In the genomic region with DNA sequence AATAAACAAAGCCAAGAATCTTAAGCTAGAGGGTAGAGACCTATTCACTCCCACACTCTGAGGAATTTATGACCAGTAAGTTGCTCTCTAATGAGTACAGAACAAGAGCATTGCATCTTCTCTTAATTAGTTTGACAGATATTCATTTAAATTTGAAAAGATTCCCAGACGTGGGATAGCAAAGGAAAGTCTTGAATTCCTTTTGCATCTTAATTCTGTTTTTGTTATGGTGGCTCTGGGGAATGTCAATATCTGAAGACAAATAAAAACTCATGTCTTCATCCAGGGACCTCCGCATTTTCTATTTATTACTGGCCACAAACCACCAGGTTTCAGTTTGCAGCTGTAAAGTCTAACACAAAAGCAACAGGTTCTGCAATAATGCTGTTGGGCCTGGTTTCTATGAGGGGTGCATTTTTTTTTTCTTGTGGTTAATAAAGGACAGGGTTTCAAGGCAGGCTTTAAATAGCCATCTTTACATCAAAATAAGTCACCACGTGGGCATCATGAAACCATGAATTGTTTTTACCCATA, we compare ENCODE assay signal across 9 cellular contexts.
DNase-seq lines count a peak whose midpoint lies in the region; ATAC-seq and TF ChIP-seq lines count a peak whose summit lies in the region.
"Had no signal": no experiment of that assay in that cellular context is flagged by ENCODE, and none has a peak within 500 bp of the region (broad histone marks: within the 10 kb centered on the region; RNA-seq: fewer than 3 reads in every experiment).

No MANE protein-coding gene starts in this region.

- WGBS in hepatocyte (ENCODE audit: low lambda C conversion rate, missing lambda C conversion rate): 35% methylated on average over 3 of the region's 3 CpGs

- H3K9me3 Mint-ChIP-seq in activated naive CD8-positive, alpha-beta T cell treated with anti-CD3 and anti-CD28 coated beads for 36 hours: no peaks in the 10 kb centered on the region

- H3K27ac ChIP-seq in hepatocyte: peak overlapping the region; percentile 21

- CTCF ChIA-PET in GM10248 (lab: Yijun Ruan, JAX): interaction anchor here (1.0 to 2.4 kb wide), 3 partner anchors 15 to 45 kb away, joined by 4 to 11 read pairs (median 6); no protein-coding TSS in a partner anchor

- H3K27me3 Mint-ChIP-seq in activated naive CD8-positive, alpha-beta T cell treated with anti-CD3 and anti-CD28 coated beads for 36 hours: peaks cover 11% of the 10 kb centered on the region

- DNase-seq in GM10248 (ENCODE audit: extremely low spot score): peak; percentile 50
- DNase-seq in hepatocyte (ENCODE audit: low spot score): no peak
- no peak for DNase-seq in NCI-H187 treated with DMSO at 0.1 percent for 48 hours (lab: John Stamatoyannopoulos, UW)
- DNase-seq in activated naive CD8-positive, alpha-beta T cell treated with anti-CD3 and anti-CD28 coated beads for 36 hours: no peak
- DNase-seq in OCI-M2 (lab: John Stamatoyannopoulos, UW; ENCODE audit: unreplicated experiment): no peak
- no peak for DNase-seq in NCI-H524 (lab: John Stamatoyannopoulos, UW)
- DNase-seq: hypothalamus had no signal

- H3K36me3 Mint-ChIP-seq in activated naive CD8-positive, alpha-beta T cell treated with anti-CD3 and anti-CD28 coated beads for 36 hours: no peaks in the 10 kb centered on the region

- no peaks in the 10 kb centered on the region for H3K9me2 ChIP-seq in hepatocyte (replicated peaks; ENCODE audit: insufficient read depth)

- H3K4me2 ChIP-seq in hepatocyte: no peak overlapping the region

- H3K9me3 ChIP-seq in hepatocyte (ENCODE audit: low read depth): no peaks in the 10 kb centered on the region

- H3K4me1 Mint-ChIP-seq in activated naive CD8-positive, alpha-beta T cell treated with anti-CD3 and anti-CD28 coated beads for 36 hours: peaks cover 10% of the 10 kb centered on the region

- H3K27me3 ChIP-seq in hepatocyte: no peaks in the 10 kb centered on the region

- H3K4me3 Mint-ChIP-seq in activated naive CD8-positive, alpha-beta T cell treated with anti-CD3 and anti-CD28 coated beads for 36 hours: no peak overlapping the region

- no peaks in the 10 kb centered on the region for H4K20me1 ChIP-seq in hepatocyte (ENCODE audit: insufficient read depth, poor library complexity, severe bottlenecking)

- H2AFZ ChIP-seq in hepatocyte: no peak overlapping the region

- H3K27ac Mint-ChIP-seq in activated naive CD8-positive, alpha-beta T cell treated with anti-CD3 and anti-CD28 coated beads for 36 hours: no peak overlapping the region

- POLR2A ChIA-PET in GM10248 (lab: Yijun Ruan, JAX): interaction anchor here (0.7 kb wide), 1 partner anchor 137 kb away, joined by 3 read pairs; no protein-coding TSS in a partner anchor

- peaks cover 73% of the 10 kb centered on the region for H3K79me2 ChIP-seq in hepatocyte

- ATAC-seq in GM21515 (IDR thresholded peaks at IDR 0.05; ENCODE audit: unreplicated experiment): peak; percentile 96
- ATAC-seq in HG03439 (IDR thresholded peaks at IDR 0.05; ENCODE audit: unreplicated experiment): peak; percentile 96

- no peak for TF ChIP-seq CTCF in GM10248 (IDR thresholded peaks at IDR 0.05; ENCODE audit: control extremely low read depth, extremely low read depth, low read depth, missing control alignments)
- no peak for TF ChIP-seq CTCF in hepatocyte (IDR thresholded peaks at IDR 0.05; ENCODE audit: poor library complexity)

- no peaks in the 10 kb centered on the region for H3K36me3 ChIP-seq in hepatocyte (replicated peaks; ENCODE audit: insufficient read depth, low read depth)

- peaks cover 38% of the 10 kb centered on the region for H3K4me1 ChIP-seq in hepatocyte (ENCODE audit: insufficient read depth)

- H3K4me3 ChIP-seq in hepatocyte: no peak overlapping the region
